In genomic region chr6:142835787-142836186, GRCh38 we compare ENCODE assay signal across 26 cellular contexts.
"Had no signal": no experiment of that assay in that cellular context is flagged by ENCODE, and none has a peak within 500 bp of the region (broad histone marks: within the 10 kb centered on the region; RNA-seq: fewer than 3 reads in every experiment).

No MANE protein-coding gene starts in this region.

- H3K27ac Mint-ChIP-seq: activated T-helper 2 cell treated with anti-CD3 and anti-CD28 coated beads, Interferon-gamma antibody, Interleukin-2, Interleukin-4, amounts not matched to agents 10 μg/mL and 5 μg/mL and 100 μg/mL, durations not matched to agents 14 hours and 24 hours and 36 hours; T-helper 1 cell treated with Interleukin-12 subunit alpha and Interleukin-12 subunit beta and Interleukin-4 antibody, amounts not matched to agents 30 μg/mL and 1 μg/mL, for 36 hours; WTC11 had no signal

- H3K9me3 ChIP-seq: adrenal gland, colonic mucosa, Peyer's patch, SJCRH30, SK-N-SH had no signal

- H3K27me3 ChIP-seq: adrenal gland, colonic mucosa, Peyer's patch, SJCRH30 had no signal

- H3K36me3 Mint-ChIP-seq: WTC11 had no signal

- H3K36me3 ChIP-seq: adrenal gland, colonic mucosa, Peyer's patch, SJCRH30 had no signal

- H3K9me3 Mint-ChIP-seq: activated naive CD4-positive, alpha-beta T cell treated with anti-CD3 and anti-CD28 coated beads, Interleukin-2, amount 50 U/mL, for 72 hours; activated T-helper 2 cell treated with anti-CD3 and anti-CD28 coated beads, Interferon-gamma antibody, Interleukin-2, Interleukin-4, amounts not matched to agents 10 μg/mL and 5 μg/mL and 100 μg/mL, durations not matched to agents 14 hours and 24 hours and 36 hours; T-helper 1 cell treated with Interleukin-12 subunit alpha and Interleukin-12 subunit beta and Interleukin-4 antibody, amounts not matched to agents 30 μg/mL and 1 μg/mL, for 36 hours; WTC11 had no signal

- DNase-seq: activated CD4-positive, alpha-beta T cell treated with anti-CD3 and anti-CD28 coated beads for 48 hours; activated CD4-positive, alpha-beta T cell treated with anti-CD3 and anti-CD28 coated beads, Interleukin-2, amount 50 U/mL, for 4 hours; activated CD4-positive, CD25-positive, alpha-beta regulatory T cell treated with anti-CD3 and anti-CD28 coated beads, Interleukin-2, amount 50 U/mL, for 72 hours; activated CD8-positive, alpha-beta memory T cell treated with anti-CD3 and anti-CD28 coated beads, Interleukin-2, amount 50 U/mL, for 4 hours; adrenal gland; anterior cingulate cortex; colonic mucosa; MM.1S; NCI-H1105; NCI-H1436; NCI-H1694 treated with DMSO at 0.1 percent for 48 hours; NCI-H2029 treated with DMSO at 0.1 percent for 48 hours; NCI-H345; NCI-H510A treated with DMSO at 0.1 percent for 48 hours; NCI-H69; Peyer's patch; Right ventricle myocardium superior; SJCRH30; SK-N-SH; SW 1271; T-helper 9 cell had no signal

- H3K27ac ChIP-seq: adrenal gland, colonic mucosa, Peyer's patch, RWPE1, SJCRH30 had no signal

- H3K4me3 Mint-ChIP-seq: T-helper 1 cell treated with Interleukin-12 subunit alpha and Interleukin-12 subunit beta and Interleukin-4 antibody, amounts not matched to agents 30 μg/mL and 1 μg/mL, for 36 hours; WTC11 had no signal

- H3K4me3 ChIP-seq: adrenal gland, colonic mucosa, Peyer's patch, SJCRH30 had no signal

- H3K4me1 ChIP-seq: colonic mucosa, SJCRH30 had no signal

- ATAC-seq: activated naive CD4-positive, alpha-beta T cell treated with anti-CD3 and anti-CD28 coated beads, Interleukin-2, amount 50 U/mL, for 72 hours; WTC11 had no signal
